ENCODE assay signal across 25 cellular contexts in genomic region chr7:91543646-91544045, GRCh38.
"Had no signal": no experiment of that assay in that cellular context is flagged by ENCODE, and none has a peak within 500 bp of the region (broad histone marks: within the 10 kb centered on the region; RNA-seq: fewer than 3 reads in every experiment).

No MANE protein-coding gene starts in this region.

- H3K4me1 Mint-ChIP-seq: mesothelial cell of epicardium; naive thymus-derived CD8-positive, alpha-beta T cell; neural crest cell; stimulated activated effector memory CD8-positive, alpha-beta T cell treated with anti-CD3 and anti-CD28 coated beads, Interleukin-12 subunit alpha, Interleukin-12 subunit beta, amount 100 ng/mL, for 72 hours had no signal

- ATAC-seq: heart right ventricle; naive thymus-derived CD8-positive, alpha-beta T cell; pancreas; sciatic nerve; stimulated activated effector memory CD8-positive, alpha-beta T cell treated with anti-CD3 and anti-CD28 coated beads, Interleukin-12 subunit alpha, Interleukin-12 subunit beta, amount 100 ng/mL, for 72 hours had no signal

- H3K79me2 ChIP-seq: hepatocyte had no signal

- H3K27ac ChIP-seq: heart right ventricle, hepatocyte, left ventricle myocardium inferior, pancreas, right atrium auricular region, spleen, thyroid gland, transverse colon, upper lobe of left lung, vagina had no signal

- H3K27ac Mint-ChIP-seq: mesothelial cell of epicardium; naive thymus-derived CD8-positive, alpha-beta T cell; nephron; stimulated activated effector memory CD8-positive, alpha-beta T cell treated with anti-CD3 and anti-CD28 coated beads, Interleukin-12 subunit alpha, Interleukin-12 subunit beta, amount 100 ng/mL, for 72 hours; stimulated activated naive CD8-positive, alpha-beta T cell treated with anti-CD3 and anti-CD28 coated beads, Interleukin-15, Interleukin-2, amounts not matched to agents 100 ng/mL and 50 ng/mL, for 24 hours had no signal

- FAIRE-seq: pancreas, small intestine had no signal

- H3K4me2 ChIP-seq: hepatocyte had no signal

- H3K36me3 ChIP-seq: heart right ventricle, left ventricle myocardium inferior, pancreas, right atrium auricular region, spleen, thyroid gland, transverse colon, upper lobe of left lung, vagina had no signal

- H3K9me3 Mint-ChIP-seq: nephron; stimulated activated naive CD8-positive, alpha-beta T cell treated with anti-CD3 and anti-CD28 coated beads, Interleukin-15, Interleukin-2, amounts not matched to agents 100 ng/mL and 50 ng/mL, for 24 hours had no signal

- H3K27me3 Mint-ChIP-seq: stimulated activated naive CD8-positive, alpha-beta T cell treated with anti-CD3 and anti-CD28 coated beads, Interleukin-15, Interleukin-2, amounts not matched to agents 100 ng/mL and 50 ng/mL, for 24 hours had no signal

- H2AFZ ChIP-seq: hepatocyte had no signal

- H3K4me1 ChIP-seq: left ventricle myocardium inferior, pancreas, right atrium auricular region, spleen, thyroid gland, transverse colon, upper lobe of left lung, vagina had no signal

- H3K4me3 Mint-ChIP-seq: mesothelial cell of epicardium; naive thymus-derived CD8-positive, alpha-beta T cell; nephron; neural crest cell; stimulated activated effector memory CD8-positive, alpha-beta T cell treated with anti-CD3 and anti-CD28 coated beads, Interleukin-12 subunit alpha, Interleukin-12 subunit beta, amount 100 ng/mL, for 72 hours; stimulated activated naive CD8-positive, alpha-beta T cell treated with anti-CD3 and anti-CD28 coated beads, Interleukin-15, Interleukin-2, amounts not matched to agents 100 ng/mL and 50 ng/mL, for 24 hours had no signal

- H3K27me3 ChIP-seq: heart right ventricle, hepatocyte, pancreas, right atrium auricular region, spleen, thyroid gland, transverse colon, upper lobe of left lung, vagina had no signal

- H3K9me3 ChIP-seq: heart right ventricle, left ventricle myocardium inferior, pancreas, right atrium auricular region, spleen, thyroid gland, transverse colon, upper lobe of left lung, vagina had no signal

- H3K4me3 ChIP-seq: heart right ventricle, hepatocyte, left ventricle myocardium inferior, lung, pancreas, right atrium auricular region, spleen, thyroid gland, transverse colon, upper lobe of left lung, vagina had no signal

- DNase-seq: heart right ventricle; islet precursor cell; left ventricle myocardium inferior; mesendoderm; naive thymus-derived CD8-positive, alpha-beta T cell; nucleus accumbens; pancreas; small intestine; spleen; stimulated activated CD4-positive, alpha-beta T cell treated with anti-CD3 and anti-CD28 coated beads, Interleukin-4, amount 100 ng/mL, for 24 hours; stimulated activated naive CD4-positive, alpha-beta T cell; substantia nigra; thyroid gland; transverse colon; upper lobe of left lung had no signal
